1 cellular context compared by ENCODE assay signal in the genomic region with DNA sequence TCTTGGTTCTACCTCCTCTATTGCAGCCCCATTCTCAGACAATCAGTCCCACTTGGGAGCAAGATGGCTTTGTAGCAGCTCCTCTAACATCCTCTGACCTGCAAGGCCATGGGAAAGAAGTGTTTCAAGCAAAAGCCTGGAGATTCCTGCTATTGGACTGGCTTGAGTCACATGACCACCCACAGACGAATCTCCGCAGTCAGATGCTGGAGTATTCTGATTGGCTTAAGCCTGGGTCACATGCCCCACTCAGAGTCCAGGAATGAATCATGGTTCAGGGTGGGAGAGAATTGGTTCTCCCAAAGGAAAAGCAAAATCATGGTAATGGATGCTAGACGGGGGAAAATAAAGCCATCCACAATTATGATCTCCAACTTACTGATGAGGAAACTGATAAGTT.
TF ChIP-seq lines count a peak whose summit lies in the region.

No MANE protein-coding gene starts in this region.

TF ChIP-seq in HEK293T, 16 proteins besides CTCF, POLR2A, EP300 and RAD21:
- TF ChIP-seq HDGF (IDR thresholded peaks at IDR 0.05; ENCODE audit: borderline replicate concordance): no peak
- TF ChIP-seq ARNT (IDR thresholded peaks at IDR 0.05): no peak
- no peak for TF ChIP-seq SP1 (IDR thresholded peaks at IDR 0.05)
- TF ChIP-seq FOXA1 (IDR thresholded peaks at IDR 0.05): no peak
- TF ChIP-seq TARDBP (IDR thresholded peaks at IDR 0.05): no peak
- TF ChIP-seq FOXM1 (IDR thresholded peaks at IDR 0.05; ENCODE audit: borderline replicate concordance): no peak
- no peak for TF ChIP-seq NFRKB (IDR thresholded peaks at IDR 0.05)
- no peak for TF ChIP-seq BHLHE40 (IDR thresholded peaks at IDR 0.05; ENCODE audit: borderline replicate concordance)
- TF ChIP-seq ZNF384 (IDR thresholded peaks at IDR 0.05): no peak
- no peak for TF ChIP-seq FOXK2 (IDR thresholded peaks at IDR 0.05)
- TF ChIP-seq LEF1 (IDR thresholded peaks at IDR 0.05; ENCODE audit: borderline replicate concordance): no peak
- TF ChIP-seq L3MBTL2 (conservative IDR thresholded peaks at IDR 0.05): no peak
- no peak for TF ChIP-seq CTBP1 (IDR thresholded peaks at IDR 0.05; ENCODE audit: borderline replicate concordance)
- TF ChIP-seq, protein P1, sequence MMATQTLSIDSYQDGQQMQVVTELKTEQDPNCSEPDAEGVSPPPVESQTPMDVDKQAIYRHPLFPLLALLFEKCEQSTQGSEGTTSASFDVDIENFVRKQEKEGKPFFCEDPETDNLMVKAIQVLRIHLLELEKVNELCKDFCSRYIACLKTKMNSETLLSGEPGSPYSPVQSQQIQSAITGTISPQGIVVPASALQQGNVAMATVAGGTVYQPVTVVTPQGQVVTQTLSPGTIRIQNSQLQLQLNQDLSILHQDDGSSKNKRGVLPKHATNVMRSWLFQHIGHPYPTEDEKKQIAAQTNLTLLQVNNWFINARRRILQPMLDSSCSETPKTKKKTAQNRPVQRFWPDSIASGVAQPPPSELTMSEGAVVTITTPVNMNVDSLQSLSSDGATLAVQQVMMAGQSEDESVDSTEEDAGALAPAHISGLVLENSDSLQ (IDR thresholded peaks at IDR 0.05): no peak
- no peak for TF ChIP-seq ELF4 (IDR thresholded peaks at IDR 0.05)
- no peak for TF ChIP-seq SUZ12 (IDR thresholded peaks at IDR 0.05)
